9 cellular contexts compared by ENCODE assay signal in the genomic region with DNA sequence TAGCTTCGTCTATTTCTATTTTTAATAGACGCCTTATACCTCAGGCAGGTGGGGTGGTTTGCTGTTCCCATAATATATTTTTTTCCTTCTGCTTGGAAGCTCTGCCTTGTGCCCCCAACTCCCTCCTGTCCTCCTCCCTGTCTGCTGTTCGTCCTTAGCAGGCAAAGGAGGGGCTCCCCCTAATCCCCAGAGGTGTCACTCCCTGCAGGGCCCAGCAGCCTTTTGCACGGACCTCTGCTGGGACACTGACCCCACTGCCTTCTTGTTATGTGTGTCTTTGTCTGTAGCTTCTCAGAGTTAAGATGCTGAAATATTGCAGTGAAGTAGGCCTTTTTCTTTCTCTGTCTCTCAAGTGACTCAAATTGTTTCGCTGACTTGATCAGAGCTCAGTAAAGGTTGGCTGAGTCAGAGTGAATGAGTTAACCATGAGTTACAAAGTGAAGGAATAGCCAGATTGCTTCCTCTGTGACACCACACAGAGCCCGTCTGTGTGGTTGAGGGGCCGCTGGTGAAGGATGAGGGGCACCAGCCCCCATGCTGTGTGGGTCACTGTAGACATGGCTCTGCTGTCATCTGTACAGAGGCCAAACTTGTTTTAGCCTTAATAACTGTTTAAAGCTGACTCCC. TPM values are rescaled to one million over a fixed set of nuclear protein-coding genes. Genes with fewer than 3 reads are reported as not detected.
A peak's percentile ranks its signal among the peaks of the same experiment; 100 is the strongest.
DNase-seq lines count a peak whose midpoint lies in the region; ATAC-seq and TF ChIP-seq lines count a peak whose summit lies in the region.
"Had no signal": no experiment of that assay in that cellular context is flagged by ENCODE, and none has a peak within 500 bp of the region (broad histone marks: within the 10 kb centered on the region; RNA-seq: fewer than 3 reads in every experiment).

No MANE protein-coding gene starts in this region.

- POLR2A ChIA-PET in AG04450 (lab: Yijun Ruan, JAX), result no interaction called here

- peak; percentile 60 for ATAC-seq in GM19452 (IDR thresholded peaks at IDR 0.05; ENCODE audit: unreplicated experiment)
- no peak for ATAC-seq in psoas muscle

- CTCF ChIA-PET in AG04450 (lab: Charles Lee), result no interaction called here

- intact Hi-C loops in psoas muscle (cut with DNase I), result no loop called here

- DNase-seq in AG04450 (ENCODE audit: low read depth, low spot score) (peak; percentile 46), HK-2 (ENCODE audit: unreplicated experiment) (peak; percentile 33), fibroblast of the aortic adventitia (ENCODE audit: low read depth) (peak; percentile 73), psoas muscle (no peak), HT-29 (ENCODE audit: low spot score) (no peak), NCI-H524 (lab: John Stamatoyannopoulos, UW) (no peak), ecto neural progenitor cell (ENCODE audit: low spot score) (no peak)
- DNase-seq: stimulated activated CD4-positive, alpha-beta T cell treated with anti-CD3 and anti-CD28 coated beads, Interleukin-15, amount 100 ng/mL, for 24 hours had no signal

- TF ChIP-seq CTCF in AG04450 (IDR thresholded peaks at IDR 0.05; ENCODE audit: low read depth, low read length) (no peak), fibroblast of the aortic adventitia (IDR thresholded peaks at IDR 0.05; ENCODE audit: insufficient read depth, low read length) (no peak), psoas muscle (IDR thresholded peaks at IDR 0.05) (no peak)

- H3K27me3 ChIP-seq in AG04450 (ENCODE audit: control insufficient read depth, insufficient read depth, low read length) (no peaks in the 10 kb centered on the region), psoas muscle (ENCODE audit: insufficient read depth in 3 of 3, low read length in 2 of 3) (no peaks in the 10 kb centered on the region)

- no peak overlapping the region for H3K4me3 ChIP-seq in AG04450 (ENCODE audit: low read depth, low read length)
- no peak overlapping the region for H3K4me3 ChIP-seq in fibroblast of the aortic adventitia (ENCODE audit: low read depth, low read length)
- no peak overlapping the region for H3K4me3 ChIP-seq in psoas muscle

- peaks cover 18% of the 10 kb centered on the region for H3K4me1 ChIP-seq in psoas muscle

- H3K36me3 ChIP-seq in psoas muscle (ENCODE audit: insufficient read depth in 1 of 2, low read depth in 1 of 2), result no peaks in the 10 kb centered on the region

- H3K9me3 ChIP-seq in AG04450 (ENCODE audit: control insufficient read depth, insufficient read depth, low read length) (no peaks in the 10 kb centered on the region), psoas muscle (no peaks in the 10 kb centered on the region)

- H3K27ac ChIP-seq in AG04450 (ENCODE audit: low read depth, low read length) (peak overlapping the region; percentile 73), psoas muscle (no peak overlapping the region)

- 80 to 86% (median 83%) methylated on average over 7 of the region's 7 CpGs for WGBS in psoas muscle, 3 donors

RNA-seq across cellular contexts. Expression of a gene that starts 47.7 kb away (rescaled TPM):
- polyA plus RNA-seq in AG04450 (2011; rRNA removed), result 15.9 and 16.7 TPM in 2 replicates
- 36.5 and 49.2 TPM in 2 replicates for polyA minus RNA-seq in AG04450 (2011; rRNA and poly(A)+ RNA removed)
- 12.5 and 17.9 TPM in 2 replicates for total RNA-seq in fibroblast of the aortic adventitia (ENCODE audit: low replicate concordance)
- total RNA-seq in psoas muscle, result 10 to 100 TPM; 16.1 to 22.8 (median 20.0) TPM
- 1 to 10 TPM; 3.0 to 5.4 (median 4.4) TPM for polyA plus RNA-seq in psoas muscle
- 17.7 and 21.2 TPM in 2 replicates for total RNA-seq in HT-29 (2014; rRNA removed; shearing (Covaris generic))

Comparison
In these comparisons a context has a peak if more than half of its experiments do, and no peak if none do; other contexts are left out.
1. DNase-seq: peak in AG04450 (single experiment), HK-2 (single experiment) and fibroblast of the aortic adventitia (single experiment); none in psoas muscle (0 of 2), HT-29 (single experiment), NCI-H524 (0 of 2) and ecto neural progenitor cell (single experiment).